Comparison of ENCODE assay signal across 15 cellular contexts in genomic region chr18:57131782-57132181, GRCh38. TPM values are rescaled to one million over a fixed set of nuclear protein-coding genes. Genes with fewer than 3 reads are reported as not detected.
"Had no signal": no experiment of that assay in that cellular context is flagged by ENCODE, and none has a peak within 500 bp of the region (broad histone marks: within the 10 kb centered on the region; RNA-seq: fewer than 3 reads in every experiment).

No MANE protein-coding gene starts in this region.

- H3K36me3 ChIP-seq: heart left ventricle, left lung, suprapubic skin had no signal

- ATAC-seq: heart left ventricle; left lung; stimulated activated naive CD8-positive, alpha-beta T cell treated with anti-CD3 and anti-CD28 coated beads, Interleukin-15, Interleukin-2, amounts not matched to agents 100 U/mL and 50 U/mL, for 24 hours had no signal

- DNase-seq: activated CD4-positive, alpha-beta T cell treated with anti-CD3 and anti-CD28 coated beads, Interleukin-2, amount 50 U/mL, for 1 hour; cortex of kidney; effector CD8-positive, alpha-beta T cell; heart left ventricle; left lung; mesenchymal stem cell; nephron progenitor cell; stimulated activated CD4-positive, alpha-beta T cell treated with anti-CD3 and anti-CD28 coated beads, Interleukin-4, amount 100 ng/mL, for 1 hour; stimulated activated CD8-positive, alpha-beta memory T cell treated with anti-CD3 and anti-CD28 coated beads, Interleukin-4, amount 100 ng/mL, for 48 hours; stimulated activated naive CD8-positive, alpha-beta T cell treated with anti-CD3 and anti-CD28 coated beads, Interleukin-15, Interleukin-2, amounts not matched to agents 100 U/mL and 50 U/mL, for 24 hours had no signal

- H3K4me3 ChIP-seq: heart left ventricle, left lung, suprapubic skin had no signal

- H3K4me1 ChIP-seq: heart left ventricle, left lung, suprapubic skin had no signal

- FAIRE-seq: frontal cortex had no signal

- H3K27ac ChIP-seq: heart left ventricle, left lung, suprapubic skin had no signal

- H3K9me3 ChIP-seq: left lung, suprapubic skin had no signal

RNA-seq across cellular contexts. Expression of gene BOD1L2, which starts 15.1 kb away (rescaled TPM):
- total RNA-seq: fibroblast of lung; frontal cortex; heart left ventricle; left lung; omental fat pad; suprapubic skin; T-helper 2 cell treated with Interferon-gamma antibody and Interleukin-4, amounts not matched to agents 100 ng/mL and 5 ng/mL, for 36 hours had no signal
- polyA plus RNA-seq: fibroblast of lung, heart left ventricle had no signal
